In the genomic region with DNA sequence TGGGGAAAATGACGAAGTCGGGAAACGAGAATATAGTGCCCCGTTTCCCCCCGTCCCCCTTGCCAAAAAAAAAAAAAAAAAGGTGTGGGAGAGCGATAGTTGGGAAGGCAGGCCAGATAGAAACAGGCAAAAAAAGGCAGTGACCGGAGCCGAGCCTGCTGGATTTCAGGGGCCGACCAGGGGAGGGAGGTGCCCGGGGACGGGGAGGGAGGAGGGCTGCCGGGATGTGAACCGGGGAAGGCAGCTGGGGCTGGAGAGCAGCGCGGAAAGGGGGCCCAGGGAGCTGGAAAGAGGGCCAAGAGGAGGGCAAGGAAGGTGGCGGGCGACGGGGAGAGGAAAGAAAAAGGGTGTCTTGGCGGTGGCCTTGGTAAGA, we compare ENCODE assay signal across 7 cellular contexts. TPM values are rescaled to one million over a fixed set of nuclear protein-coding genes. Genes with fewer than 3 reads are reported as not detected.
DNase-seq lines count a peak whose midpoint lies in the region.

No MANE protein-coding gene starts in this region.

- peak overlapping the region; percentile 78 for H3K4me3 ChIP-seq in HUES64 (ENCODE audit: low read length)
- H3K4me3 ChIP-seq in iPS-15b (ENCODE audit: low read depth, low read length): peak overlapping the region; percentile 75
- peak overlapping the region; percentile 70 to 78 (median 76) for H3K4me3 ChIP-seq in skeletal muscle tissue (ENCODE audit: low read length in 3 of 3)

- peaks cover 21% of the 10 kb centered on the region for H3K27me3 ChIP-seq in HUES64 (ENCODE audit: insufficient read depth, low read length)
- peaks cover 17% of the 10 kb centered on the region for H3K27me3 ChIP-seq in iPS-15b (ENCODE audit: control insufficient read depth, insufficient read depth, low read length)
- no peaks in the 10 kb centered on the region for H3K27me3 ChIP-seq in skeletal muscle tissue (ENCODE audit: control insufficient read depth in 3 of 3, insufficient read depth in 3 of 3, low read length in 3 of 3)

- H3K4me1 ChIP-seq in HUES64 (ENCODE audit: insufficient read depth, low read length) (peaks cover 37% of the 10 kb centered on the region), iPS-15b (ENCODE audit: control insufficient read depth, insufficient read depth, low read length) (peaks cover 19% of the 10 kb centered on the region), skeletal muscle tissue (ENCODE audit: control insufficient read depth in 3 of 3, insufficient read depth in 3 of 3, low read length in 3 of 3) (peaks cover 6 to 12% (median 11%) of the 10 kb centered on the region in 3 donors)

- H3K9me3 ChIP-seq in HUES64 (ENCODE audit: insufficient read depth, low read depth, low read length) (no peaks in the 10 kb centered on the region), iPS-15b (ENCODE audit: control insufficient read depth, insufficient read depth, low read length) (no peaks in the 10 kb centered on the region), skeletal muscle tissue (ENCODE audit: control insufficient read depth in 3 of 3, low read length in 3 of 3) (no peaks in the 10 kb centered on the region)

- WGBS in HUES64: under 1% methylated on average over 18 of the region's 19 CpGs

- peaks cover 28% of the 10 kb centered on the region for H3K36me3 ChIP-seq in HUES64 (ENCODE audit: insufficient read depth, low read length)
- no peaks in the 10 kb centered on the region for H3K36me3 ChIP-seq in iPS-15b (ENCODE audit: control insufficient read depth, insufficient read depth, low read length)
- no peaks in the 10 kb centered on the region for H3K36me3 ChIP-seq in skeletal muscle tissue (ENCODE audit: control insufficient read depth in 3 of 3, insufficient read depth in 3 of 3, low read length in 3 of 3)

- peak; percentile 35 to 50 for DNase-seq in activated T-cell treated with anti-CD3 and anti-CD28 coated beads, Interleukin-2, amount 50 U/mL, for 48 hours
- DNase-seq in AG08395 (ENCODE audit: low spot score): no peak
- DNase-seq in NCI-H2107 (lab: John Stamatoyannopoulos, UW): no peak
- DNase-seq in NCI-H774 (lab: John Stamatoyannopoulos, UW): no peak

- H3K27ac ChIP-seq in HUES64 (ENCODE audit: low read depth, low read length) (peak overlapping the region; percentile 99), skeletal muscle tissue (ENCODE audit: low read depth, low read length) (peak overlapping the region; percentile 51)

- H3K9ac ChIP-seq in HUES64 (ENCODE audit: low read depth, low read length) (peak overlapping the region; percentile 93), iPS-15b (ENCODE audit: low read depth, low read length) (peak overlapping the region; percentile 88), skeletal muscle tissue (ENCODE audit: low read depth in 1 of 3, low read length in 3 of 3) (peak overlapping the region; percentile 70 to 85 (median 71))

RNA-seq across cellular contexts. Expression of a gene that starts 0.8 kb away (rescaled TPM):
- 167 TPM for polyA plus RNA-seq in HUES64 (2013, experiment 1 of 2)
- polyA plus RNA-seq in HUES64 (2013, experiment 2 of 2): 164 TPM
- 19.8 TPM for total RNA-seq in skeletal muscle tissue

Comparison
In these comparisons a context has a peak if more than half of its experiments do, and no peak if none do; other contexts are left out.
1. DNase-seq: peak in activated T-cell treated with anti-CD3 and anti-CD28 coated beads, Interleukin-2, amount 50 U/mL, for 48 hours (2 of 2); none in AG08395 (single experiment), NCI-H2107 (single experiment) and NCI-H774 (single experiment).
2. Peak in every context shown above with its lines, with median percentiles within 50 percentile points of each other: H3K4me3 ChIP-seq and H3K9ac ChIP-seq.